ENCODE assay signal across 9 cellular contexts in genomic region chr3:180640987-180641386, GRCh38. TPM values are rescaled to one million over a fixed set of nuclear protein-coding genes. Genes with fewer than 3 reads are reported as not detected.
"Had no signal": no experiment of that assay in that cellular context is flagged by ENCODE, and none has a peak within 500 bp of the region (broad histone marks: within the 10 kb centered on the region; RNA-seq: fewer than 3 reads in every experiment).

No MANE protein-coding gene starts in this region.

- DNase-seq: GDM1, GF-D8 had no signal

- ATAC-seq: GM12878 had no signal

- FAIRE-seq: G401.6, GM12878, GM12891, GM12892, GM18507, GM19239 had no signal

- H3K4me3 ChIP-seq: GM12878 had no signal

RNA-seq across cellular contexts. Expression of gene CCDC39, which starts 38.3 kb away (rescaled TPM):
- total RNA-seq: G401 had no signal
